Comparison of ENCODE assay signal across 4 cellular contexts in genomic region chr2:228974169-228974568, GRCh38.
"Had no signal": no experiment of that assay in that cellular context is flagged by ENCODE, and none has a peak within 500 bp of the region (broad histone marks: within the 10 kb centered on the region; RNA-seq: fewer than 3 reads in every experiment).

No MANE protein-coding gene starts in this region.

- DNase-seq: IMR-90, KBM-7, KG1 had no signal

- H3K4me1 Mint-ChIP-seq: IgD-negative memory B cell had no signal

- H3K27me3 Mint-ChIP-seq: IgD-negative memory B cell had no signal

- H3K36me3 Mint-ChIP-seq: IgD-negative memory B cell had no signal

- H3K27ac Mint-ChIP-seq: IgD-negative memory B cell had no signal

- H3K4me3 Mint-ChIP-seq: IgD-negative memory B cell had no signal
